In the genomic region with DNA sequence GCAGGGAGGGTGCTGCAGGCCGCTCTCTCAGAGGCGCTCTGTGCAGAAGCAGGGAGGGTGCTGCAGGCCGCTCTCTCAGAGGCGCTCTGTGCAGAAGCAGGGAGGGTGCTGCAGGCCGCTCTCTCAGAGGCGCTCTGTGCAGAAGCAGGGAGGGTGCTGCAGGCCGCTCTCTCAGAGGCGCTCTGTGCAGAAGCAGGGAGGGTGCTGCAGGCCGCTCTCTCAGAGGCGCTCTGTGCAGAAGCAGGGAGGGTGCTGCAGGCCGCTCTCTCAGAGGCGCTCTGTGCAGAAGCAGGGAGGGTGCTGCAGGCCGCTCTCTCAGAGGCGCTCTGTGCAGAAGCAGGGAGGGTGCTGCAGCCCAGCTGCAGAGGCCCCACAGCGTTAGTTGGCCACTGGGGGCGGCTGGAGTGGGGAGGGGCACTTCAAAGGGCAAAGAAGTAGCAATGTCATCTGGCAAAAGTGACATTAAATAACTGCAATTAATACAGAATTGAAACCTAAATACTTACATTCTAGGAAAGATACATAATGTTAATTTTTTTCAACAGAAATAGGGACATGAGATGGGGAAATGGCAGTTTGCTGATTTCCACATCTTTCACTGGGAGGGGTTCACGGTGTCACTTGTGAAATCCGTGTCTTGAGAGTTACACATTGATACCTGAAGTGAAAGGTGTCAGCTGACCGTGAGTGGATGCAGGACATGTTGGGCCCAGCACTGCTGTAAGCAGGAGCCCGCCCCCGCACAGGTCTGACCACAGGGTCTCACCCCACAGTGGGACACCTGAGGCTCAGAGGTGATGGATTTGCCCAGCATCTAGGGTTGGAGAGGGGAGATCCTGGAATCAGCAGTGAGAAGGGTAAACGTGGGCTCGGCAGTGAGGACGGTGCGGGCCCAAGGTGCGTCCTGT, we compare ENCODE assay signal across 6 cellular contexts. TPM values are rescaled to one million over a fixed set of nuclear protein-coding genes. Genes with fewer than 3 reads are reported as not detected.
"Had no signal": no experiment of that assay in that cellular context is flagged by ENCODE, and none has a peak within 500 bp of the region (broad histone marks: within the 10 kb centered on the region; RNA-seq: fewer than 3 reads in every experiment).

No MANE protein-coding gene starts in this region.

RNA-seq across cellular contexts. Expression of a gene that starts 23.0 kb away (rescaled TPM):
- total RNA-seq: colonic mucosa, renal cortical epithelial cell, skeletal muscle tissue had no signal

RNA-seq across cellular contexts. Expression of a gene that starts 57.7 kb away (rescaled TPM):
- total RNA-seq: activated CD8-positive, alpha-beta T cell treated with anti-CD3 and anti-CD28 coated beads, Interleukin-2, amount 10 ng/mL, durations not matched to agents 7 days and 5 days; neural crest cell; renal cortical epithelial cell had no signal
- polyA plus RNA-seq: keratinocyte had no signal
